ENCODE assay signal across 8 cellular contexts in genomic region chrX:152926279-152926678, GRCh38. TPM values are rescaled to one million over a fixed set of nuclear protein-coding genes. Genes with fewer than 3 reads are reported as not detected.
A peak's percentile ranks its signal among the peaks of the same experiment; 100 is the strongest.
DNase-seq lines count a peak whose midpoint lies in the region; ATAC-seq, FAIRE-seq and TF ChIP-seq lines count a peak whose summit lies in the region.

No MANE protein-coding gene starts in this region.

- H3K4me1 Mint-ChIP-seq in nephron, result no peaks in the 10 kb centered on the region

- TF ChIP-seq CTCF in AG09309 (IDR thresholded peaks at IDR 0.05; ENCODE audit: control insufficient read depth, insufficient read depth, low read depth, low read length, missing control alignments), result peak; percentile 59
- peak in 55 of 56 donors; percentile 17 to 64 (median 50) for TF ChIP-seq CTCF in dorsolateral prefrontal cortex (IDR thresholded peaks at IDR 0.05 in 54 of 56, conservative IDR thresholded peaks at IDR 0.05 in 2 of 56; ENCODE audit: low read depth in 1 of 56, partially characterized antibody in 56 of 56)
- TF ChIP-seq CTCF in nephron (IDR thresholded peaks at IDR 0.05; ENCODE audit: unreplicated experiment in 3 of 3), result peak; percentile 37 to 47 (median 42)

- no peak for DNase-seq in AG09309 (ENCODE audit: low read depth)
- peak; percentile 64 for DNase-seq in NCI-H345 (lab: John Stamatoyannopoulos, UW)
- peak; percentile 22 for DNase-seq in activated CD4-positive, alpha-beta T cell treated with anti-CD3 and anti-CD28 coated beads, Interleukin-2, amount 50 U/mL, for 1 hour
- DNase-seq in dorsolateral prefrontal cortex, result peak in 6 of 10 donors; percentile 56 to 82 (median 64)
- DNase-seq in urothelium cell line (ENCODE audit: low spot score), result peak; percentile 91

- H3K27ac Mint-ChIP-seq in nephron, result no peak overlapping the region

- ATAC-seq in GM18502 (IDR thresholded peaks at IDR 0.05; ENCODE audit: poor library complexity, unreplicated experiment), result peak; percentile 89
- ATAC-seq in HG03103 (IDR thresholded peaks at IDR 0.05; ENCODE audit: low read depth, unreplicated experiment), result peak; percentile 80

- FAIRE-seq in urothelium cell line (lab: Jason Lieb, UNC), result peak; percentile 69

- peaks cover 9% of the 10 kb centered on the region for H3K9me3 Mint-ChIP-seq in nephron

- peaks cover 0 to 64% (median 12%) of the 10 kb centered on the region in 45 donors for H3K27me3 ChIP-seq in dorsolateral prefrontal cortex

- intact Hi-C loops in dorsolateral prefrontal cortex (cut with DNase I), result loop anchor here (10.0 kb wide), 2 partner anchors 281 to 1171 kb away; no protein-coding TSS in a partner anchor

- H3K36me3 Mint-ChIP-seq in nephron (ENCODE audit: low read depth), result peaks cover 4% of the 10 kb centered on the region

- no peak overlapping the region for H3K4me3 ChIP-seq in AG09309 (ENCODE audit: control insufficient read depth, low read depth, low read length)
- peak overlapping the region in 7 of 59 donors; percentile 7 to 43 (median 16) for H3K4me3 ChIP-seq in dorsolateral prefrontal cortex

- no peaks in the 10 kb centered on the region for H3K27me3 Mint-ChIP-seq in nephron (ENCODE audit: low read depth)

- H3K27ac ChIP-seq in dorsolateral prefrontal cortex, result peak overlapping the region in 46 of 59 donors; percentile 8 to 90 (median 68)

- H3K4me3 Mint-ChIP-seq in nephron, result no peak overlapping the region

RNA-seq across cellular contexts. Expression of gene ZNF185, which starts 28.4 kb away (rescaled TPM):
- 1 to 10 TPM; 2.1 to 7.8 (median 4.2) TPM for total RNA-seq in dorsolateral prefrontal cortex
